ENCODE assay signal across 24 cellular contexts in the genomic region with DNA sequence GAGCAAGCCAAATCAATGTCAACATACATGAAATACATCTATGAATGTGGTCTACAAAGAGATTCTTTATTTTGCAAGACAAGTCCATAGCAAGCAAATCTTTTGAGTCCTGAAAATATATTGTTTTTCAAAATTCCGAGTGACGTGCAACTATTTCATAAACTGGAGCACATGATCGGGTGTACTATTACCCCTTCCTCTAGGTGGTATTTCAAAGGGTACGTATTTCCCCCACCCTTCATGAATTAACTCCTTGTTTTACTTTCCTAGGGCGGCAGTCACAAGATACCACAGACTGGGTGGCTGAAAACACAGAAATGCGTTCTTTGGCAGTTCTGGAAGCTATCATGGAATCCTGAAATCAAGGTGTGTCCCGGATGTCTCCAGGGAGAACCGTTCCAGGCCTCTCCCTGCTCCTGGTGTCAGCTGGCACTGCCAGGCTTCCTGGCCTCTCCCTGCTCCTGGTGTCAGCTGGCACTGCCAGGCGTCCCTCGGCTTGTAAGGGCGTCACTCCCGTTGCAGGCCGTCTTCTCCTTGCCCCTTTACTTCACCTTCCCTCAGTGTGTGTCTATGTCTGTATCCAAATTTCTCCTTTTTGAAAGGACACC. TPM values are rescaled to one million over a fixed set of nuclear protein-coding genes. Genes with fewer than 3 reads are reported as not detected.
DNase-seq lines count a peak whose midpoint lies in the region; ATAC-seq and TF ChIP-seq lines count a peak whose summit lies in the region.
"Had no signal": no experiment of that assay in that cellular context is flagged by ENCODE, and none has a peak within 500 bp of the region (broad histone marks: within the 10 kb centered on the region; RNA-seq: fewer than 3 reads in every experiment).

No MANE protein-coding gene starts in this region.

- H3K4me3 Mint-ChIP-seq in type B pancreatic cell: no peak overlapping the region
- no peak overlapping the region for H3K4me3 Mint-ChIP-seq in activated CD8-positive, alpha-beta memory T cell treated with anti-CD3 and anti-CD28 coated beads, Interleukin-2, amount 10 ng/mL, durations not matched to agents 7 days and 5 days
- H3K4me3 Mint-ChIP-seq: dendritic cell treated with granulocyte-macrophage colony-stimulating factor and Interleukin-4, amounts not matched to agents 40 ng/mL and 50 ng/mL, for 4 days; stimulated activated naive CD8-positive, alpha-beta T cell treated with anti-CD3 and anti-CD28 coated beads, Interleukin-15, Interleukin-2, amounts not matched to agents 100 ng/mL and 50 ng/mL, for 24 hours had no signal

- H3K27ac ChIP-seq in heart right ventricle (no peak overlapping the region), esophagus squamous epithelium (peak overlapping the region in 3 of 4 donors; percentile 5 to 42 (median 33))
- H3K27ac ChIP-seq: ovary had no signal

- H3K36me3 ChIP-seq in heart right ventricle (no peaks in the 10 kb centered on the region), esophagus squamous epithelium (no peaks in the 10 kb centered on the region)
- H3K36me3 ChIP-seq: breast epithelium, ovary had no signal

- ATAC-seq in Right ventricle myocardium inferior (no peak), heart right ventricle (no peak)
- no peak for ATAC-seq in activated CD8-positive, alpha-beta memory T cell treated with anti-CD3 and anti-CD28 coated beads, Interleukin-2, amount 10 ng/mL, durations not matched to agents 7 days and 5 days
- ATAC-seq: left ventricle myocardium superior had no signal

- no peak for TF ChIP-seq POLR2A in esophagus squamous epithelium (IDR thresholded peaks at IDR 0.05)

- H3K4me3 ChIP-seq in heart right ventricle: no peak overlapping the region
- H3K4me3 ChIP-seq in esophagus squamous epithelium: no peak overlapping the region
- H3K4me3 ChIP-seq: breast epithelium, K562, ovary had no signal

- intact Hi-C loops in Right ventricle myocardium inferior (cut with DNase I): no loop called here
- intact Hi-C loops in heart right ventricle (cut with DNase I): no loop called here
- intact Hi-C loops in esophagus squamous epithelium (cut with DNase I): no loop called here

- TF ChIP-seq CTCF in heart right ventricle (IDR thresholded peaks at IDR 0.05) (no peak), esophagus squamous epithelium (IDR thresholded peaks at IDR 0.05) (no peak), type B pancreatic cell (conservative IDR thresholded peaks at IDR 0.05) (no peak)

- peaks cover 3% of the 10 kb centered on the region for H3K27me3 Mint-ChIP-seq in type B pancreatic cell
- peaks cover 31% of the 10 kb centered on the region for H3K27me3 Mint-ChIP-seq in activated CD8-positive, alpha-beta memory T cell treated with anti-CD3 and anti-CD28 coated beads, Interleukin-2, amount 10 ng/mL, durations not matched to agents 7 days and 5 days

- CTCF ChIA-PET in activated CD8-positive, alpha-beta memory T cell treated with anti-CD3 and anti-CD28 coated beads, Interleukin-2, amount 10 ng/mL, durations not matched to agents 7 days and 5 days (lab: Charles Lee): no interaction called here

- DNase-seq in Right ventricle myocardium inferior (ENCODE audit: missing footprints) (peak; percentile 31), heart right ventricle (no peak), esophagus squamous epithelium (lab: John Stamatoyannopoulos, UW) (no peak), mucosa of gallbladder (ENCODE audit: low spot score) (peak; percentile 92), type B pancreatic cell (ENCODE audit: extremely low spot score, unreplicated experiment) (no peak), NCI-H1092 treated with DMSO at 0.1 percent for 48 hours (lab: John Stamatoyannopoulos, UW) (no peak)
- no peak for DNase-seq in central memory CD4-positive, alpha-beta T cell
- DNase-seq in activated CD8-positive, alpha-beta memory T cell treated with anti-CD3 and anti-CD28 coated beads, Interleukin-2, amount 10 ng/mL, durations not matched to agents 7 days and 5 days: no peak
- DNase-seq: 8988T; activated CD4-positive, alpha-beta T cell treated with anti-CD3 and anti-CD28 coated beads for 48 hours; activated effector memory CD4-positive, alpha-beta T cell treated with Interleukin-2 at 50 U/mL for 16 hours; HCEC 1CT; left ventricle myocardium superior; MV-4-11; NCI-H187 treated with DMSO at 0.1 percent for 48 hours; NCI-H226; NK-92 treated with Interleukin-12 subunit alpha and Interleukin-12 subunit beta, amount 100 ng/mL, for 24 hours; ovary had no signal

- no peaks in the 10 kb centered on the region for H3K36me3 Mint-ChIP-seq in type B pancreatic cell
- no peaks in the 10 kb centered on the region for H3K36me3 Mint-ChIP-seq in activated CD8-positive, alpha-beta memory T cell treated with anti-CD3 and anti-CD28 coated beads, Interleukin-2, amount 10 ng/mL, durations not matched to agents 7 days and 5 days

- H3K27ac Mint-ChIP-seq in type B pancreatic cell: peak overlapping the region; percentile 32
- no peak overlapping the region for H3K27ac Mint-ChIP-seq in activated CD8-positive, alpha-beta memory T cell treated with anti-CD3 and anti-CD28 coated beads, Interleukin-2, amount 10 ng/mL, durations not matched to agents 7 days and 5 days
- H3K27ac Mint-ChIP-seq: dendritic cell treated with granulocyte-macrophage colony-stimulating factor and Interleukin-4, amounts not matched to agents 40 ng/mL and 50 ng/mL, for 4 days; stimulated activated naive CD8-positive, alpha-beta T cell treated with anti-CD3 and anti-CD28 coated beads, Interleukin-15, Interleukin-2, amounts not matched to agents 100 ng/mL and 50 ng/mL, for 24 hours had no signal

- H3K4me1 Mint-ChIP-seq in type B pancreatic cell (ENCODE audit: unreplicated experiment): peaks cover 40% of the 10 kb centered on the region
- peaks cover 6% of the 10 kb centered on the region for H3K4me1 Mint-ChIP-seq in activated CD8-positive, alpha-beta memory T cell treated with anti-CD3 and anti-CD28 coated beads, Interleukin-2, amount 10 ng/mL, durations not matched to agents 7 days and 5 days

- H3K4me1 ChIP-seq in heart right ventricle (no peaks in the 10 kb centered on the region), esophagus squamous epithelium (peaks cover 13 to 75% (median 13%) of the 10 kb centered on the region in 3 donors)

- H3K9me3 ChIP-seq in heart right ventricle: peaks cover 0 to 5% (median 0%) of the 10 kb centered on the region in 11 donors
- H3K9me3 ChIP-seq in esophagus squamous epithelium: no peaks in the 10 kb centered on the region
- H3K9me3 ChIP-seq: breast epithelium, ovary had no signal

- H3K9me3 Mint-ChIP-seq in type B pancreatic cell: peaks cover 3% of the 10 kb centered on the region
- H3K9me3 Mint-ChIP-seq in activated CD8-positive, alpha-beta memory T cell treated with anti-CD3 and anti-CD28 coated beads, Interleukin-2, amount 10 ng/mL, durations not matched to agents 7 days and 5 days (ENCODE audit: low read depth): peaks cover 2% of the 10 kb centered on the region

- WGBS in heart right ventricle, 2 donors: 69 to 70% methylated on average over 13 of the region's 13 CpGs
- WGBS in esophagus squamous epithelium, 2 donors: 43 to 54% methylated on average over 13 of the region's 13 CpGs

- peaks cover 0 to 76% (median 62%) of the 10 kb centered on the region in 7 donors for H3K27me3 ChIP-seq in heart right ventricle
- H3K27me3 ChIP-seq in esophagus squamous epithelium: peaks cover 0 to 58% (median 0%) of the 10 kb centered on the region in 4 donors
- H3K27me3 ChIP-seq: breast epithelium, ovary had no signal

RNA-seq across cellular contexts. Expression of gene RIPK4, which starts 55.3 kb away (rescaled TPM):
- total RNA-seq in Right ventricle myocardium inferior: 0.08 TPM
- total RNA-seq in heart right ventricle: under 1 TPM in 5 of 10 donors, not detected in 5; 0.05 to 0.12 (median 0.07) TPM
- polyA plus RNA-seq in heart right ventricle: under 1 TPM; 0.04 to 0.15 TPM
- total RNA-seq in esophagus squamous epithelium: 10 to 100 TPM; 41.1 to 93.5 (median 68.8) TPM
- 56.6 TPM for total RNA-seq in mucosa of gallbladder
- total RNA-seq in type B pancreatic cell (ENCODE audit: low replicate concordance): 13.7 and 30.3 TPM in 2 replicates
- total RNA-seq in activated CD8-positive, alpha-beta memory T cell treated with anti-CD3 and anti-CD28 coated beads, Interleukin-2, amount 10 ng/mL, durations not matched to agents 7 days and 5 days: not detected
- total RNA-seq: frontal cortex, K562, myocyte had no signal
- polyA plus RNA-seq: K562 had no signal

Comparison
In these comparisons a context has a peak if more than half of its experiments do, and no peak if none do; other contexts are left out.
1. DNase-seq: peak in Right ventricle myocardium inferior (single experiment) and mucosa of gallbladder (single experiment); none in heart right ventricle (0 of 2), esophagus squamous epithelium (single experiment), type B pancreatic cell (single experiment), NCI-H1092 treated with DMSO at 0.1 percent for 48 hours (single experiment), central memory CD4-positive, alpha-beta T cell (single experiment) and activated CD8-positive, alpha-beta memory T cell treated with anti-CD3 and anti-CD28 coated beads, Interleukin-2, amount 10 ng/mL, durations not matched to agents 7 days and 5 days (single experiment).
2. H3K27ac ChIP-seq: peak in esophagus squamous epithelium (3 of 4); none in heart right ventricle (0 of 10).
3. RNA of gene RIPK4, which starts 55.3 kb away (total RNA-seq): 41.1 to 93.5 TPM in esophagus squamous epithelium, 56.6 TPM in mucosa of gallbladder (single experiment) and 13.7 to 30.3 TPM in type B pancreatic cell; 0.08 TPM in Right ventricle myocardium inferior (single experiment), 0.05 to 0.12 TPM in heart right ventricle and not detected in activated CD8-positive, alpha-beta memory T cell treated with anti-CD3 and anti-CD28 coated beads, Interleukin-2, amount 10 ng/mL, durations not matched to agents 7 days and 5 days; every median in the first group is over 10 times any median in the second.